Comparison of ENCODE assay signal across 8 cellular contexts in genomic region chr16:53346-54236, GRCh38. TPM values are rescaled to one million over a fixed set of nuclear protein-coding genes. Genes with fewer than 3 reads are reported as not detected.
DNase-seq lines count a peak whose midpoint lies in the region; ATAC-seq and TF ChIP-seq lines count a peak whose summit lies in the region.

TSS of gene POLR3K (minus strand) at chr16:53608. CDS start at chr16:53586, 22 bp downstream.
TSS of gene SNRNP25 (plus strand) at chr16:53828. CDS start at chr16:54017, 189 bp downstream.

- H3K36me3 ChIP-seq in SJSA1 (peaks cover 59% of the 10 kb centered on the region), gastroesophageal sphincter (peaks cover 0 to 48% of the 10 kb centered on the region in 2 donors)

- H3K4me3 ChIP-seq in SJSA1, result peak within 1 kb of the TSS; percentile 61
- H3K4me3 ChIP-seq in gastroesophageal sphincter, result peak within 1 kb of the TSS; percentile 62 to 71

- CTCF ChIA-PET in HEK293T (lab: Yijun Ruan, JAX), result interaction anchor here (0.6 to 1.1 kb wide), 5 partner anchors 9 to 53 kb away, joined by 3 to 5 read pairs (median 3); no protein-coding TSS in a partner anchor

- peaks cover 4% of the 10 kb centered on the region for H3K4me1 ChIP-seq in SJSA1 (replicated peaks)
- peaks cover 0 to 34% (median 0%) of the 10 kb centered on the region in 3 donors for H3K4me1 ChIP-seq in gastroesophageal sphincter

- no peak for TF ChIP-seq EP300 in gastroesophageal sphincter (IDR thresholded peaks at IDR 0.05)

- peak; percentile 99 for ATAC-seq in gastroesophageal sphincter

- DNase-seq in GM03348 (ENCODE audit: low spot score), result peak; percentile 100
- peak; percentile 98 for DNase-seq in HEK293T (ENCODE audit: extremely low spot score)
- DNase-seq in MV-4-11 (lab: John Stamatoyannopoulos, UW), result peak; percentile 98
- DNase-seq in SJSA1 (ENCODE audit: low read depth in 1 of 2, low spot score in 2 of 2), result peak; percentile 96 to 99
- DNase-seq in activated naive CD4-positive, alpha-beta T cell (lab: John Stamatoyannopoulos, UW), result peak; percentile 93 to 97 (median 96)
- peak; percentile 90 for DNase-seq in non-pigmented ciliary epithelial cell (ENCODE audit: low read depth)
- peak; percentile 98 for DNase-seq in superior temporal gyrus (ENCODE audit: extremely low spot score)

- H3K9me3 ChIP-seq in SJSA1 (replicated peaks) (no peaks in the 10 kb centered on the region), gastroesophageal sphincter (no peaks in the 10 kb centered on the region)

- TF ChIP-seq CTCF in gastroesophageal sphincter (IDR thresholded peaks at IDR 0.05), result no peak

- no peak within 1 kb of the TSS for H3K27ac ChIP-seq in SJSA1
- peak within 1 kb of the TSS; percentile 52 to 86 (median 84) for H3K27ac ChIP-seq in gastroesophageal sphincter

- POLR2A ChIA-PET in HEK293T (lab: Yijun Ruan, JAX), result interaction anchor here (0.7 to 2.1 kb wide), 11 partner anchors 9 to 175 kb away, joined by 3 to 31 read pairs (median 7); partner anchors contain the start of gene RHBDF1

- WGBS in gastroesophageal sphincter (ENCODE audit: low coverage in 1 of 2), 2 donors, result 0 to 1% methylated on average over 10 to 18 of the region's 91 CpGs

- peak; percentile 46 to 72 for TF ChIP-seq POLR2A in gastroesophageal sphincter (IDR thresholded peaks at IDR 0.05)

- no peaks in the 10 kb centered on the region for H3K27me3 ChIP-seq in SJSA1 (replicated peaks)
- H3K27me3 ChIP-seq in gastroesophageal sphincter, result no peaks in the 10 kb centered on the region

TF ChIP-seq in HEK293T, 16 proteins besides CTCF, POLR2A, EP300 and RAD21:
- TF ChIP-seq SP1 (IDR thresholded peaks at IDR 0.05), result no peak
- TF ChIP-seq FOXM1 (IDR thresholded peaks at IDR 0.05; ENCODE audit: borderline replicate concordance), result no peak
- TF ChIP-seq CTBP1 (IDR thresholded peaks at IDR 0.05; ENCODE audit: borderline replicate concordance), result no peak
- TF ChIP-seq HDGF (IDR thresholded peaks at IDR 0.05; ENCODE audit: borderline replicate concordance), result no peak
- TF ChIP-seq ELF4 (IDR thresholded peaks at IDR 0.05), result no peak
- peak; percentile 92 for TF ChIP-seq L3MBTL2 (conservative IDR thresholded peaks at IDR 0.05)
- peak; percentile 98 for TF ChIP-seq PKNOX1 (IDR thresholded peaks at IDR 0.05)
- no peak for TF ChIP-seq NFRKB (IDR thresholded peaks at IDR 0.05)
- no peak for TF ChIP-seq SUZ12 (IDR thresholded peaks at IDR 0.05)
- TF ChIP-seq ZNF384 (IDR thresholded peaks at IDR 0.05), result no peak
- no peak for TF ChIP-seq FOXK2 (IDR thresholded peaks at IDR 0.05)
- TF ChIP-seq LEF1 (IDR thresholded peaks at IDR 0.05; ENCODE audit: borderline replicate concordance), result no peak

RNA-seq across cellular contexts. Expression of gene POLR3K, which starts in this region (rescaled TPM):
- 10.1 and 20.8 TPM in 2 replicates for total RNA-seq in SJSA1 (2014; rRNA removed; shearing (Covaris generic))
- 1 to 10 TPM; 2.6 to 5.1 (median 4.5) TPM for total RNA-seq in gastroesophageal sphincter

RNA-seq across cellular contexts. Expression of gene SNRNP25, which starts in this region (rescaled TPM):
- 30.2 and 37.0 TPM in 2 replicates for total RNA-seq in SJSA1 (2014; rRNA removed; shearing (Covaris generic))
- 10 to 100 TPM; 25.6 to 34.4 (median 28.5) TPM for total RNA-seq in gastroesophageal sphincter
